1 cellular context compared by ENCODE assay signal in the genomic region with DNA sequence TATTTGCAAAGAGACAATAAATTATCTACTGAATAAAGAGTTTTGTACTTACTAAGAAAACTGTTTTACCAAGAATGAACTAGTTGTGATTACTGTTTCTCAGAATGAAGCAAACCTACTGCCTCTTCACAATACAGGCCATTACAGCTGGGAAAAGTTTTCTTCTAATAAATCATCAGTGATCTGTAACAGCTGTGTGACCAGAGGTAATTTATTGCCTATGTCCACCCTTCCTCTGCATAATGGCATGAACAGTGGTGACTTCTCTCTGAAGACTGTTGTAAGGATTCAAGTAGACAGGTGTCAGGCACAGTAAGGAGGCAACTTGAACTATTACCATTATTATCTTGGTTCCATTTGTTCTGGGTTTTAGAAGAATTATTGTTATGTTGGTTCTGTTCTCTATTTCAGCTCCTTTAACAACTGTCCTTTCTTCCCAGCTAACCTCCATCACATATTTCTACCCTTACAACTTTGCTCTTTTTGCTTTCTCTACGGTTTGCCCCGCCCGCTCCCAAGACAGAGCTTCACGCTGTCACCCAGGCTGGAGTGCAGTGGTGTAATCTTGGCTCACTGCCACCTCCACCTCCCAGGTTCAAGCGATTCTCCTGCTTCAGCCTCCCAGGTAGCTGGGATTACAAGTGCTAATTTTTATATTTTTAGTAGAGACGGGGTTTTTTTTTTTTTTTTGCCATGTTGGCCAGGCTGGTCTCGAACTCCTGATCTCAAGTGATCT.
TF ChIP-seq lines count a peak whose summit lies in the region.

No MANE protein-coding gene starts in this region.

TF ChIP-seq in K562, 482 proteins besides CTCF, POLR2A, EP300 and RAD21 (continued from another document):
- TF ChIP-seq ZNF655 (CRISPR knock-in tag; IDR thresholded peaks at IDR 0.05) (no peak), MCM3 (IDR thresholded peaks at IDR 0.05) (no peak), BRF1 (IDR thresholded peaks at IDR 0.05; ENCODE audit: borderline replicate concordance, extremely low read depth, insufficient read length) (no peak), RBM34 (IDR thresholded peaks at IDR 0.05; ENCODE audit: borderline replicate concordance, insufficient read depth, low read length) (no peak), ZNF282 (CRISPR knock-in tag; IDR thresholded peaks at IDR 0.05) (no peak), NFE2 (IDR thresholded peaks at IDR 0.05; ENCODE audit: low read depth) (no peak), ZNF609 (CRISPR knock-in tag; IDR thresholded peaks at IDR 0.05; ENCODE audit: borderline replicate concordance) (no peak)
